21 cellular contexts compared by ENCODE assay signal in genomic region chr7:124738639-124739038, GRCh38.
"Had no signal": no experiment of that assay in that cellular context is flagged by ENCODE, and none has a peak within 500 bp of the region (broad histone marks: within the 10 kb centered on the region; RNA-seq: fewer than 3 reads in every experiment).

No MANE protein-coding gene starts in this region.

- H3K4me3 Mint-ChIP-seq: nephron had no signal

- H3K4me1 Mint-ChIP-seq: nephron had no signal

- H3K9me3 Mint-ChIP-seq: nephron had no signal

- H3K9me3 ChIP-seq: esophagus muscularis mucosa, gastrocnemius medialis, heart right ventricle, neutrophil, suprapubic skin, tibial artery, upper lobe of right lung, vagina had no signal

- H3K4me3 ChIP-seq: esophagus muscularis mucosa, gastrocnemius medialis, heart right ventricle, suprapubic skin, tibial artery, upper lobe of right lung, vagina had no signal

- ATAC-seq: gastrocnemius medialis, heart right ventricle, left lobe of liver, upper lobe of right lung had no signal

- DNase-seq: cortex of kidney; effector memory CD4-positive, alpha-beta T cell; gastrocnemius medialis; heart right ventricle; hypothalamus; mammary epithelial cell; midbrain; posterior cingulate gyrus; small intestine; stimulated activated CD4-positive, alpha-beta T cell treated with anti-CD3 and anti-CD28 coated beads, Interleukin-2, amount 100 ng/mL, for 48 hours; stimulated activated naive CD4-positive, alpha-beta T cell treated with Interleukin-2 at 50 U/mL for 16 hours; tibial artery; upper lobe of right lung had no signal

- H3K27me3 ChIP-seq: esophagus muscularis mucosa, gastrocnemius medialis, neutrophil, suprapubic skin, tibial artery, upper lobe of right lung, vagina had no signal

- H3K4me1 ChIP-seq: esophagus muscularis mucosa, gastrocnemius medialis, heart right ventricle, suprapubic skin, tibial artery, upper lobe of right lung, vagina had no signal

- H3K36me3 ChIP-seq: esophagus muscularis mucosa, gastrocnemius medialis, heart right ventricle, neutrophil, suprapubic skin, tibial artery, upper lobe of right lung, vagina had no signal

- H3K27ac ChIP-seq: epithelial cell of prostate, esophagus muscularis mucosa, gastrocnemius medialis, heart right ventricle, neutrophil, suprapubic skin, tibial artery, upper lobe of right lung, vagina had no signal

- H3K27ac Mint-ChIP-seq: nephron had no signal

- FAIRE-seq: islet of Langerhans, small intestine had no signal
